ENCODE assay signal across 23 cellular contexts in the genomic region with DNA sequence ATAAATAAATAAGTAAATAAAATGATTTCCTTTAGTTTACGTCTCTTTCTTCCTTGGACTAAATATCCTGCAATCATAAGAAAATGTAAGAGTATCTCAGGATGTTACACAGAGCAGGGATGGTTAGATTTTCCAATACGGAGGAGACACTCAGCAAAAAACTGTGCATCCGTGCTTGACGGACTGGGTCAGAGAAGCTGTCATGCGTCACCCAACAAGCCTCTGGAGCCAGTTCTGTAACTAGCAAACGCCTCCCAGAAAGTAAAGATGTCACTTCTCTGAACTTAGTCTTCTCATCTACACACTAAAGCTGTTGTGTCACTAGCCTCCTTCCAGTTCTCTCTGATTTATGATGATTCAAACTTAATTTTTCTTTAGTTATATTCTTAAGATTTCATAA. TPM values are rescaled to one million over a fixed set of nuclear protein-coding genes. Genes with fewer than 3 reads are reported as not detected.
DNase-seq lines count a peak whose midpoint lies in the region; ATAC-seq, FAIRE-seq and TF ChIP-seq lines count a peak whose summit lies in the region.
"Had no signal": no experiment of that assay in that cellular context is flagged by ENCODE, and none has a peak within 500 bp of the region (broad histone marks: within the 10 kb centered on the region; RNA-seq: fewer than 3 reads in every experiment).

No MANE protein-coding gene starts in this region.

- H2AFZ ChIP-seq in HepG2 (ENCODE audit: low read length) (no peak overlapping the region), neural progenitor cell (replicated peaks) (peak overlapping the region; percentile 18)

- no peak for TF ChIP-seq POLR2A in HepG2 (IDR thresholded peaks at IDR 0.05; ENCODE audit: insufficient read depth in 1 of 2, low read depth in 2 of 2, low read length in 2 of 2)

- in situ Hi-C loops in HepG2 (cut with HindIII; ENCODE audit: extremely low pct_ligation_motif_present, low pct_unique_long_range_greater_than_20kb): no loop called here

- TF ChIP-seq CTCF in liver (IDR thresholded peaks at IDR 0.05; ENCODE audit: low read depth, low read length, missing input control) (no peak), HepG2 (CRISPR knock-in tag; IDR thresholded peaks at IDR 0.05) (no peak), neural progenitor cell (IDR thresholded peaks at IDR 0.05) (no peak), omental fat pad (IDR thresholded peaks at IDR 0.05) (no peak)

- CTCF ChIA-PET in HepG2 (lab: Yijun Ruan, JAX; ENCODE audit: low intra/inter-chr PET ratio, low total read pairs): no interaction called here

- H3K36me3 Mint-ChIP-seq in neural progenitor cell: no peaks in the 10 kb centered on the region
- H3K36me3 Mint-ChIP-seq: CD14-positive monocyte; CD4-positive, alpha-beta memory T cell; IgD-negative memory B cell had no signal

- no peak overlapping the region for H3K4me2 ChIP-seq in HepG2 (ENCODE audit: low read depth, low read length)
- H3K4me2 ChIP-seq in neural progenitor cell: no peak overlapping the region
- H3K4me2 ChIP-seq: BLaER1 had no signal

- no peaks in the 10 kb centered on the region for H3K27me3 ChIP-seq in liver (ENCODE audit: control insufficient read depth in 4 of 4, insufficient read depth in 4 of 4, low read length in 3 of 4)
- H3K27me3 ChIP-seq in HepG2 (ENCODE audit: control insufficient read depth in 1 of 2, insufficient read depth in 2 of 2, low read length in 2 of 2): no peaks in the 10 kb centered on the region
- H3K27me3 ChIP-seq in neural progenitor cell: no peaks in the 10 kb centered on the region
- H3K27me3 ChIP-seq: BLaER1 had no signal

- H3K79me2 ChIP-seq in HepG2 (ENCODE audit: insufficient read depth, low read length) (no peaks in the 10 kb centered on the region), neural progenitor cell (ENCODE audit: low read depth) (no peaks in the 10 kb centered on the region)

- BruUV-seq in HepG2 (replicated peaks; lab: Mats Ljungman, UMichigan): no TSS peak

- H4K20me1 ChIP-seq in HepG2 (ENCODE audit: insufficient read depth, low read length): no peaks in the 10 kb centered on the region
- no peaks in the 10 kb centered on the region for H4K20me1 ChIP-seq in neural progenitor cell (ENCODE audit: low read depth)
- H4K20me1 ChIP-seq: BLaER1 had no signal

- 35% methylated on average over 6 of the region's 6 CpGs for WGBS in liver
- WGBS in HepG2 (ENCODE audit: low lambda C conversion rate): 52% methylated on average over 6 of the region's 6 CpGs

- peaks cover 0 to 12% (median 10%) of the 10 kb centered on the region in 4 donors for H3K4me1 ChIP-seq in liver (ENCODE audit: control insufficient read depth in 4 of 4, insufficient read depth in 4 of 4, low read length in 3 of 4)
- H3K4me1 ChIP-seq in HepG2 (ENCODE audit: insufficient read depth, low read length): no peaks in the 10 kb centered on the region
- H3K4me1 ChIP-seq in neural progenitor cell: no peaks in the 10 kb centered on the region
- H3K4me1 ChIP-seq: BLaER1 had no signal

- peak overlapping the region; percentile 10 to 50 for H3K27ac ChIP-seq in liver (ENCODE audit: low read depth in 1 of 2, low read length in 2 of 2)
- H3K27ac ChIP-seq in HepG2 (ENCODE audit: extremely low read length, insufficient read depth, low read length): no peak overlapping the region
- no peak overlapping the region for H3K27ac ChIP-seq in neural progenitor cell
- H3K27ac ChIP-seq: BLaER1 had no signal

- H3K4me3 ChIP-seq in liver (ENCODE audit: low read depth in 1 of 3, low read length in 3 of 3) (peak overlapping the region in 1 of 3 donors; percentile 67), HepG2 (replicated peaks in 1 of 3; ENCODE audit: insufficient read depth in 1 of 3, low read depth in 2 of 3, low read length in 3 of 3) (no peak overlapping the region), neural progenitor cell (no peak overlapping the region)
- H3K4me3 ChIP-seq: BLaER1, GM12878 had no signal

- intact Hi-C loops in HepG2 (cut with micrococcal nuclease; ENCODE audit: unreplicated experiment): no loop called here

- H3K9me3 ChIP-seq in liver (ENCODE audit: control insufficient read depth in 4 of 4, low read length in 3 of 4) (no peaks in the 10 kb centered on the region), HepG2 (ENCODE audit: low read length) (no peaks in the 10 kb centered on the region), neural progenitor cell (ENCODE audit: low read depth) (no peaks in the 10 kb centered on the region)

- H3K4me3 Mint-ChIP-seq in neural progenitor cell: no peak overlapping the region
- H3K4me3 Mint-ChIP-seq: CD14-positive monocyte; CD4-positive, alpha-beta memory T cell; H9; IgD-negative memory B cell had no signal

- no peaks in the 10 kb centered on the region for H3K36me3 ChIP-seq in liver (ENCODE audit: control insufficient read depth in 4 of 4, insufficient read depth in 3 of 4, low read depth in 1 of 4, low read length in 3 of 4)
- H3K36me3 ChIP-seq in HepG2 (replicated peaks in 1 of 2; ENCODE audit: control insufficient read depth in 1 of 2, insufficient read depth in 2 of 2, low read length in 2 of 2): no peaks in the 10 kb centered on the region
- H3K36me3 ChIP-seq in neural progenitor cell: no peaks in the 10 kb centered on the region
- H3K36me3 ChIP-seq: BLaER1 had no signal

- TF ChIP-seq EP300 in HepG2 (IDR thresholded peaks at IDR 0.05; ENCODE audit: low read depth in 2 of 2, low read length in 2 of 2) (no peak), HepG2 (CRISPR knock-in tag; IDR thresholded peaks at IDR 0.05; ENCODE audit: borderline replicate concordance) (no peak)

- no peak for FAIRE-seq in HepG2 (lab: Jason Lieb, UNC)
- FAIRE-seq: GM12878, H1, HTR-8/SVneo had no signal

- no peak for DNase-seq in HepG2 (ENCODE audit: low spot score)
- peak; percentile 4 for DNase-seq in kidney tubule cell (ENCODE audit: low spot score)
- DNase-seq in neural progenitor cell (ENCODE audit: low spot score): no peak
- no peak for DNase-seq in omental fat pad (ENCODE audit: low spot score)
- DNase-seq: 8988T; Calu3; CD4-positive, alpha-beta memory T cell; DMS 273 treated with DMSO at 0.1 percent for 48 hours; DND-41; EL; H9 had no signal

- H3K27me3 Mint-ChIP-seq in neural progenitor cell (ENCODE audit: insufficient read depth, low read depth): no peaks in the 10 kb centered on the region
- H3K27me3 Mint-ChIP-seq: IgD-negative memory B cell had no signal

- ATAC-seq in HepG2 (no peak), GM21423 (IDR thresholded peaks at IDR 0.05; ENCODE audit: unreplicated experiment) (no peak), omental fat pad (ENCODE audit: low FRiP score) (no peak), GM21381 (IDR thresholded peaks at IDR 0.05; ENCODE audit: unreplicated experiment) (no peak)
- ATAC-seq: GM12878 had no signal

- peaks cover under 1% of the 10 kb centered on the region for H3K9me3 Mint-ChIP-seq in neural progenitor cell

- peak overlapping the region; percentile 70 to 78 for H3K9ac ChIP-seq in liver (ENCODE audit: low read depth in 1 of 2, low read length in 2 of 2)
- no peak overlapping the region for H3K9ac ChIP-seq in HepG2 (ENCODE audit: insufficient read depth, low read depth, low read length)
- H3K9ac ChIP-seq in neural progenitor cell: no peak overlapping the region
- H3K9ac ChIP-seq: BLaER1 had no signal

- no peak overlapping the region for H3K27ac Mint-ChIP-seq in neural progenitor cell
- H3K27ac Mint-ChIP-seq: CD14-positive monocyte; CD4-positive, alpha-beta memory T cell; H9; IgD-negative memory B cell had no signal

- POLR2A ChIA-PET in HepG2 (lab: Yijun Ruan, JAX): no interaction called here

- H3K4me1 Mint-ChIP-seq in neural progenitor cell: no peaks in the 10 kb centered on the region
- H3K4me1 Mint-ChIP-seq: CD14-positive monocyte; CD4-positive, alpha-beta memory T cell; H9; IgD-negative memory B cell had no signal

- H3F3A ChIP-seq in neural progenitor cell (ENCODE audit: low read depth): no peaks in the 10 kb centered on the region

- TF ChIP-seq RAD21 in liver (IDR thresholded peaks at IDR 0.05): no peak
- TF ChIP-seq RAD21 in HepG2 (CRISPR knock-in tag; IDR thresholded peaks at IDR 0.05): no peak

RNA-seq across cellular contexts. Expression of gene CFHR4, which starts 3.4 kb away (rescaled TPM):
- total RNA-seq in liver (10 to 100 TPM; 30.3 to 63.0 TPM), HepG2 (2016; rRNA removed; fragmentation: Illumina TruSeq; extraction: Trizol) (not detected in 2 replicates), neural progenitor cell (ENCODE audit: low replicate concordance) (not detected in 2 replicates), omental fat pad (not detected)
- polyA plus RNA-seq in liver (100 to 1,000 TPM in 1 of 2 donors, 10 to 100 TPM in 1; 72.6 to 124 TPM), HepG2 (2011; rRNA removed) (not detected in 2 replicates)
- total RNA-seq in HepG2 (2016; cell fraction: cytosol; rRNA removed; fragmentation: Illumina TruSeq; extraction: Trizol; ENCODE audit: low read depth): not detected in 2 replicates
- not detected in 2 replicates for total RNA-seq in HepG2 (2016; cell fraction: insoluble cytoplasmic fraction; rRNA removed; fragmentation: Illumina TruSeq; extraction: Trizol)
- total RNA-seq in HepG2 (2016; cell fraction: membrane; rRNA removed; fragmentation: Illumina TruSeq; extraction: Trizol): not detected in 2 replicates
- not detected in 2 replicates for total RNA-seq in HepG2 (2016; cell fraction: nucleus; rRNA removed; fragmentation: Illumina TruSeq; extraction: Trizol)
- not detected in 2 replicates for polyA plus RNA-seq in HepG2 (2011; cell fraction: cytosol; rRNA removed)
- polyA plus RNA-seq in HepG2 (2011; cell fraction: nucleus; rRNA removed): not detected in 2 replicates
- polyA plus RNA-seq in HepG2 (2012): not detected in 2 replicates
- polyA plus RNA-seq in HepG2 (2016; cell fraction: cytosol; fragmentation: Illumina TruSeq; extraction: Trizol; ENCODE audit: low read depth): not detected in 2 replicates
- not detected in 2 replicates for polyA plus RNA-seq in HepG2 (2016; cell fraction: insoluble cytoplasmic fraction; fragmentation: Illumina TruSeq; extraction: Trizol; ENCODE audit: low read depth)
- polyA plus RNA-seq in HepG2 (2016; cell fraction: membrane; fragmentation: Illumina TruSeq; extraction: Trizol; ENCODE audit: low read depth): not detected in 2 replicates
- not detected in 2 replicates for polyA plus RNA-seq in HepG2 (2016; cell fraction: nucleus; fragmentation: Illumina TruSeq; extraction: Trizol; ENCODE audit: insufficient read depth, low read depth)
- not detected in 2 replicates for polyA minus RNA-seq in HepG2 (2011; rRNA and poly(A)+ RNA removed; ENCODE audit: low replicate concordance)
- not detected in 2 replicates for polyA minus RNA-seq in HepG2 (2011; cell fraction: cytosol; rRNA and poly(A)+ RNA removed)
- not detected in 2 replicates for polyA minus RNA-seq in HepG2 (2011; cell fraction: nucleus; rRNA and poly(A)+ RNA removed)
- total RNA-seq: A673; Calu3; CD4-positive, alpha-beta memory T cell; G401; GM12878; H1; H9 had no signal
- polyA plus RNA-seq: AG04450; CD14-positive monocyte; CD4-positive, alpha-beta memory T cell; GM12878; H1; IgD-negative memory B cell had no signal

RNA-seq across cellular contexts. Expression of gene CFHR2, which starts 52.3 kb away (rescaled TPM):
- 100 to 1,000 TPM; 153 to 341 TPM for total RNA-seq in liver
- 100 to 1,000 TPM; 448 to 483 TPM for polyA plus RNA-seq in liver
- not detected in 2 replicates for total RNA-seq in HepG2 (2016; rRNA removed; fragmentation: Illumina TruSeq; extraction: Trizol)
- not detected in 2 replicates for total RNA-seq in HepG2 (2016; cell fraction: cytosol; rRNA removed; fragmentation: Illumina TruSeq; extraction: Trizol; ENCODE audit: low read depth)
- not detected in 2 replicates for total RNA-seq in HepG2 (2016; cell fraction: insoluble cytoplasmic fraction; rRNA removed; fragmentation: Illumina TruSeq; extraction: Trizol)
- not detected in 2 replicates for total RNA-seq in HepG2 (2016; cell fraction: membrane; rRNA removed; fragmentation: Illumina TruSeq; extraction: Trizol)
- not detected in 2 replicates for total RNA-seq in HepG2 (2016; cell fraction: nucleus; rRNA removed; fragmentation: Illumina TruSeq; extraction: Trizol)
- polyA plus RNA-seq in HepG2 (2011; rRNA removed): 0.08 TPM in 1 of 2 replicates, not detected in the other
- not detected in 2 replicates for polyA plus RNA-seq in HepG2 (2011; cell fraction: cytosol; rRNA removed)
- polyA plus RNA-seq in HepG2 (2011; cell fraction: nucleus; rRNA removed): not detected in 2 replicates
- not detected in 2 replicates for polyA plus RNA-seq in HepG2 (2012)
- not detected in 2 replicates for polyA plus RNA-seq in HepG2 (2016; cell fraction: cytosol; fragmentation: Illumina TruSeq; extraction: Trizol; ENCODE audit: low read depth)
- polyA plus RNA-seq in HepG2 (2016; cell fraction: insoluble cytoplasmic fraction; fragmentation: Illumina TruSeq; extraction: Trizol; ENCODE audit: low read depth): not detected in 2 replicates
- polyA plus RNA-seq in HepG2 (2016; cell fraction: membrane; fragmentation: Illumina TruSeq; extraction: Trizol; ENCODE audit: low read depth): not detected in 2 replicates
- not detected in 2 replicates for polyA plus RNA-seq in HepG2 (2016; cell fraction: nucleus; fragmentation: Illumina TruSeq; extraction: Trizol; ENCODE audit: insufficient read depth, low read depth)
- polyA minus RNA-seq in HepG2 (2011; rRNA and poly(A)+ RNA removed; ENCODE audit: low replicate concordance): not detected in 2 replicates
- not detected in 2 replicates for polyA minus RNA-seq in HepG2 (2011; cell fraction: cytosol; rRNA and poly(A)+ RNA removed)
- polyA minus RNA-seq in HepG2 (2011; cell fraction: nucleus; rRNA and poly(A)+ RNA removed): not detected in 2 replicates
- not detected in 2 replicates for total RNA-seq in neural progenitor cell (ENCODE audit: low replicate concordance)
- not detected for total RNA-seq in omental fat pad
- total RNA-seq: A673; Calu3; CD4-positive, alpha-beta memory T cell; G401; GM12878; H1; H9 had no signal
- polyA plus RNA-seq: AG04450; CD14-positive monocyte; CD4-positive, alpha-beta memory T cell; GM12878; H1; IgD-negative memory B cell had no signal

Comparison
In these comparisons a context has a peak if more than half of its experiments do, and no peak if none do; other contexts are left out.
1. H3K27ac ChIP-seq: peak in liver (2 of 2); none in HepG2 (single experiment) and neural progenitor cell (single experiment).
2. H3K9ac ChIP-seq: peak in liver (2 of 2); none in HepG2 (single experiment) and neural progenitor cell (single experiment).
3. RNA of gene CFHR4, which starts 3.4 kb away (total RNA-seq): 30.3 to 63.0 TPM in liver; not detected in HepG2, not detected in neural progenitor cell and not detected in omental fat pad; every median in the first group is over 10 times any median in the second.
4. RNA of gene CFHR2, which starts 52.3 kb away (total RNA-seq): 153 to 341 TPM in liver; not detected in HepG2, not detected in neural progenitor cell and not detected in omental fat pad; every median in the first group is over 100 times any median in the second.